Comparison of ENCODE assay signal across 8 cellular contexts in the genomic region with DNA sequence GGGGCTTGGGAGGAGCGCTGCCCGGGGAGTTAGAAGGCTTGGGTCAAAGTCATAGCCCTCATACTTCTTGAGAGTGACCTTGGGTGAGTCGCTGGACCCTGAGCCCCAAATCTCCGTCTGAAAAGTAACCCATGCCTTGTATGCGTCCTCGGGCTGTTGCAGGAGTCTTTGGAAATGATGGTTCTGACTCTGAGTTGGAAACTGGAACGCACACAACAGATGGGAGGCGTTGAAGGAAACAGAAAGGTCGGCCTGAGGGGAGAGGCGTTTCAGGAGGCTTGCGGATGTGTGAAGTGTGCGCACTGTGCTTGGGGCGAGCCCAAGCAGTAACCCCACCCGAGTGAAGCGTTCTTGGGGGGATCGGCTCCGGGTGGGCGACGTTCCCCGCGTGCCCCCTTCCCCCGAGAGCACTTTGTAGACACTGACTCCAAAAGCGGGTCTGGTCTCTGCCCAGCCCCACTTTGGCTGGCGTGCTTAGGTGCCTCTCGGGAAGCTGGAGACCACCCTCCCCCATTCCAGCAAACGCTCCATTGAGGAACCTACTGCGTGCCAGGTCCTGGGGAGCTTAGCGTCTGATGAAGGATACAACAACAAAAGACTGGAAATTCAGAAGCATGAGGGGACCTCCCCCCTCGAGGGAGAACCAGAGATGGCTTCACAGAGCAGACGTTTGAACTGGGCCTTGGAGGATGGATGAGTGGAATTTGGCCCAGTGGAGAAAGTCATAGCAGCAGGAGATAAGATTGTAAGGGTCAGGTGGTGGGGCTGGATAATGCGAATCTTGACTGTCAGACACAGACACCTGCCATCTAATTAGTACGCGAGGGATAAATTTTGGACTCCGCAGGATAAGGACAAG. TPM values are rescaled to one million over a fixed set of nuclear protein-coding genes. Genes with fewer than 3 reads are reported as not detected.
DNase-seq lines count a peak whose midpoint lies in the region; ATAC-seq, FAIRE-seq and TF ChIP-seq lines count a peak whose summit lies in the region.

No MANE protein-coding gene starts in this region.

- DNase-seq in stimulated activated CD4-positive, alpha-beta T cell treated with anti-CD3 and anti-CD28 coated beads, Interleukin-4, amount 100 ng/mL, for 24 hours = peak; percentile 5
- no peak for DNase-seq in stimulated activated CD4-positive, alpha-beta T cell treated with anti-CD3 and anti-CD28 coated beads, Interleukin-1b, Interleukin-23, amount 100 ng/mL, for 48 hours
- DNase-seq in left ventricle myocardium inferior (no peak), sigmoid colon (peak; percentile 64), Ammon's horn (ENCODE audit: low spot score) (no peak), GM12891 (ENCODE audit: insufficient read length, low spot score) (no peak), globus pallidus (ENCODE audit: low spot score) (no peak)

- no peaks in the 10 kb centered on the region for H3K9me3 Mint-ChIP-seq in activated T-helper 17 cell treated with anti-CD3 and anti-CD28 coated beads, Interleukin-2, amount 50 U/mL, for 72 hours

- TF ChIP-seq CTCF in left ventricle myocardium inferior (IDR thresholded peaks at IDR 0.05; ENCODE audit: borderline replicate concordance) (no peak), sigmoid colon (IDR thresholded peaks at IDR 0.05) (no peak)

- H3K36me3 ChIP-seq in left ventricle myocardium inferior (peaks cover 7% of the 10 kb centered on the region), sigmoid colon (no peaks in the 10 kb centered on the region)

- ATAC-seq in activated T-helper 17 cell treated with anti-CD3 and anti-CD28 coated beads, Interleukin-2, amount 50 U/mL, for 72 hours (replicated peaks) = no peak

- peak overlapping the region; percentile 97 for H3K27ac Mint-ChIP-seq in activated T-helper 17 cell treated with anti-CD3 and anti-CD28 coated beads, Interleukin-2, amount 50 U/mL, for 72 hours

- H3K4me3 ChIP-seq in left ventricle myocardium inferior (peak overlapping the region; percentile 98), sigmoid colon (peak overlapping the region; percentile 68 to 92 (median 92))

- no peak for TF ChIP-seq EP300 in sigmoid colon (IDR thresholded peaks at IDR 0.05)

- intact Hi-C loops in left ventricle myocardium inferior (cut with micrococcal nuclease) = loop anchor here (5.0 kb wide), 1 partner anchor 167 kb away; no protein-coding TSS in a partner anchor
- intact Hi-C loops in sigmoid colon (cut with DNase I) = loop anchor here (2.0 to 10.0 kb wide), 4 partner anchors 164 to 458 kb away; a partner anchor contains a TSS

- H3K4me1 Mint-ChIP-seq in activated T-helper 17 cell treated with anti-CD3 and anti-CD28 coated beads, Interleukin-2, amount 50 U/mL, for 72 hours = peaks cover 5% of the 10 kb centered on the region

- peak overlapping the region; percentile 88 for H3K4me3 Mint-ChIP-seq in activated T-helper 17 cell treated with anti-CD3 and anti-CD28 coated beads, Interleukin-2, amount 50 U/mL, for 72 hours

- whole genome bisulfite sequencing in sigmoid colon, 2 donors = 39 to 54% methylated on average over 34 of the region's 34 CpGs

- H3K27me3 Mint-ChIP-seq in activated T-helper 17 cell treated with anti-CD3 and anti-CD28 coated beads, Interleukin-2, amount 50 U/mL, for 72 hours = no peaks in the 10 kb centered on the region

- TF ChIP-seq POLR2A in sigmoid colon (IDR thresholded peaks at IDR 0.05) (no peak), GM12891 (IDR thresholded peaks at IDR 0.05; ENCODE audit: low read depth, low read length) (no peak)

- no peaks in the 10 kb centered on the region for H3K9me3 ChIP-seq in left ventricle myocardium inferior (replicated peaks)
- no peaks in the 10 kb centered on the region for H3K9me3 ChIP-seq in sigmoid colon

- H3K27me3 ChIP-seq in left ventricle myocardium inferior (ENCODE audit: low read depth) (no peaks in the 10 kb centered on the region), sigmoid colon (no peaks in the 10 kb centered on the region)

- peak overlapping the region; percentile 94 for H3K27ac ChIP-seq in left ventricle myocardium inferior (replicated peaks)
- peak overlapping the region; percentile 83 to 95 (median 92) for H3K27ac ChIP-seq in sigmoid colon

- no peak for FAIRE-seq in GM12891 (lab: Jason Lieb, UNC)

- peaks cover 38% of the 10 kb centered on the region for H3K4me1 ChIP-seq in left ventricle myocardium inferior
- H3K4me1 ChIP-seq in sigmoid colon = peaks cover 0 to 28% (median 24%) of the 10 kb centered on the region in 4 donors

- peaks cover 9% of the 10 kb centered on the region for H3K36me3 Mint-ChIP-seq in activated T-helper 17 cell treated with anti-CD3 and anti-CD28 coated beads, Interleukin-2, amount 50 U/mL, for 72 hours (ENCODE audit: low read depth)

TF ChIP-seq in GM12891, 5 proteins besides CTCF, POLR2A, EP300 and RAD21:
- TF ChIP-seq PAX5 (IDR thresholded peaks at IDR 0.05; ENCODE audit: insufficient read depth, low read length, severe bottlenecking) (no peak), POU2F2 (IDR thresholded peaks at IDR 0.05; ENCODE audit: low read depth, low read length) (no peak), POLR2AphosphoS5 (IDR thresholded peaks at IDR 0.05; ENCODE audit: low read depth, low read length) (no peak), TAF1 (IDR thresholded peaks at IDR 0.05; ENCODE audit: low read depth, low read length) (no peak), SPI1 (IDR thresholded peaks at IDR 0.05; ENCODE audit: low read depth, low read length) (no peak)

RNA-seq across cellular contexts. Expression of a gene that starts 0.9 kb away (rescaled TPM):
- total RNA-seq in activated T-helper 17 cell treated with anti-CD3 and anti-CD28 coated beads, Interleukin-2, amount 50 U/mL, for 72 hours = 10 to 100 TPM; 20.4 to 34.7 TPM
- total RNA-seq in left ventricle myocardium inferior (21.4 TPM), sigmoid colon (10 to 100 TPM; 19.3 to 31.0 (median 27.3) TPM)
- 1 to 10 TPM; 4.2 to 8.9 (median 8.6) TPM for polyA plus RNA-seq in sigmoid colon
- polyA plus RNA-seq in GM12891 (2012; ENCODE audit: low read depth, missing spikeins) = 6.9 TPM

Comparison
In these comparisons a context has a peak if more than half of its experiments do, and no peak if none do; other contexts are left out.
1. DNase-seq: peak in stimulated activated CD4-positive, alpha-beta T cell treated with anti-CD3 and anti-CD28 coated beads, Interleukin-4, amount 100 ng/mL, for 24 hours (single experiment) and sigmoid colon (single experiment); none in stimulated activated CD4-positive, alpha-beta T cell treated with anti-CD3 and anti-CD28 coated beads, Interleukin-1b, Interleukin-23, amount 100 ng/mL, for 48 hours (single experiment), left ventricle myocardium inferior (single experiment), Ammon's horn (single experiment), GM12891 (single experiment) and globus pallidus (single experiment).